In the genomic region with DNA sequence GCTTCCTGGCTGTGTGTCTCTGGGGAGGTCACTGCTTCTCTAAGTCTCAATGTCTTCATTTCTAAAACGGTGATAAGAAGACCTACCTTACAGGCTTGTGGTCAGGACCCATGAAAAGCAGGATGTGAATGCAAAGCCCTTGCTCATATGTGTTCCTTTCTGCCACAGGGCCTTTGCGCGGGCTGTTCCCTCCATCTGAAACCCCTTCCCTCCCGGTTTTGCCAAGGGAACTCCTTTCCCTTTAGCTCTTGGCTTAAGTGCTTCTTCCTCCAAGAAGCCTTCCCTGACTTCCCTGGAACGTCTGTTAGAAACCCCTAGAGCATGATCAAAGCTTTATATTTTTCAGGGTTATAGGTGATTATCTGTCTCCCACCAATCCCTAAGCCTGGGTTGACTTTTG, we compare ENCODE assay signal across 9 cellular contexts.
"Had no signal": no experiment of that assay in that cellular context is flagged by ENCODE, and none has a peak within 500 bp of the region (broad histone marks: within the 10 kb centered on the region; RNA-seq: fewer than 3 reads in every experiment).

No MANE protein-coding gene starts in this region.

- H3K4me2 ChIP-seq: KMS-11 had no signal

- H2AFZ ChIP-seq: GM23248 had no signal

- H3K4me3 ChIP-seq: GM23248, HAP-1 had no signal

- H3K9ac ChIP-seq: GM23248, KMS-11 had no signal

- DNase-seq: GM23248, GOT3, H7, HFFc6, IMR-90, KBM-7 had no signal

- H3K9me3 ChIP-seq: HAP-1 had no signal

- H3K36me3 ChIP-seq: HAP-1 had no signal

- H3K27ac ChIP-seq: GM23248, HL-60, KMS-11 had no signal
